8 cellular contexts compared by ENCODE assay signal in the genomic region with DNA sequence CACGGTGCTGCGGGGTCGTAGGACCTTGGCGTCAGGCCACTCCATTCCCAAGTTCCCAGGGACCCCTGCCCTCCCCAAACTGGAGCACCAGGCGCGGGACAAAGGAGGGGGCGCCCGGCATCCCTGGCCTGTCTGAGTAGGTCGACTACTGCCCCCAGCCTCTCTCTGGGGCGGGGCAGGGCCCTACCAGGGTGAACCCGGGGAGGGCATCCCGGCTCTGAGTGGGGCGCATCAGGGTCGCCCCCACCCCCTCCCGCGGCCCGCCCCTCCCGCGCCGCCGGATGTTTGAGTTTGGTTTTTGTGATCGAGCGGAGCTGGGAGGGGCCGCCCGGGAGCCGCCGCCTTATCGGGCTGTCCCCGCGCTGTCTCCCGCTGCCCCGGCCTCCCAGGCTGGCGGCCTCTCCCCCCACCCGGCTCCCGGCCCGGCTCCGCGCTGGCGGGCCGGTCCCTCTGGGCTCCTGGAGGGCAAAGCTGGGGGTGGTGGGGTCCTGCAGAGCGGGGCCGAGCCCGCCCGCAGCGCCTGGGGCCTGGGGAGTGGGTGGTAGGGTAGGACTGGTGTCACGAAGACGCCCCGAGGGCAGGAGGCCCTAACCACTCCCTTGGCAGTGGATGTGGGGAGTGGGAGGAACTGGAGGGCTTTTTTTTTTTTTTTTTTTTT. TPM values are rescaled to one million over a fixed set of nuclear protein-coding genes. Genes with fewer than 3 reads are reported as not detected.
DNase-seq lines count a peak whose midpoint lies in the region; ATAC-seq, FAIRE-seq and TF ChIP-seq lines count a peak whose summit lies in the region.

No MANE protein-coding gene starts in this region.

- H3K36me3 ChIP-seq in GM12878 (ENCODE audit: control insufficient read depth in 2 of 2, insufficient read depth in 2 of 2, low read length in 1 of 2) = no peaks in the 10 kb centered on the region
- H3K36me3 ChIP-seq in left lung = no peaks in the 10 kb centered on the region
- H3K36me3 ChIP-seq in thyroid gland = no peaks in the 10 kb centered on the region

- intact Hi-C loops in GM12878 (cut with micrococcal nuclease; ENCODE audit: unreplicated experiment) = no loop called here
- intact Hi-C loops in left lung (cut with DNase I) = no loop called here
- intact Hi-C loops in thyroid gland (cut with DNase I) = no loop called here

- RAD21 ChIA-PET in GM12878 (lab: Charles Lee; ENCODE audit: unreplicated experiment) = no interaction called here

- TF ChIP-seq CTCF in GM12878 (IDR thresholded peaks at IDR 0.05 in 2 of 3, conservative IDR thresholded peaks at IDR 0.05 in 1 of 3; ENCODE audit: control insufficient read depth in 2 of 3, extremely low read depth in 1 of 3, insufficient read depth in 1 of 3, low read depth in 3 of 3, low read length in 3 of 3) (no peak), left lung (IDR thresholded peaks at IDR 0.05) (no peak), thyroid gland (IDR thresholded peaks at IDR 0.05) (no peak)

- SMC1A ChIA-PET in GM12878 (lab: Charles Lee; ENCODE audit: uncharacterized antibody, unreplicated experiment) = no interaction called here

- WGBS in GM12878 (ENCODE audit: insufficient coverage, insufficient replicate concordance, low lambda C conversion rate, missing lambda C conversion rate) = 16% methylated on average over 33 of the region's 48 CpGs
- WGBS in thyroid gland, 2 donors = 19 to 36% methylated on average over 8 to 23 of the region's 48 CpGs

- no peak for TF ChIP-seq RAD21 in GM12878 (IDR thresholded peaks at IDR 0.05; ENCODE audit: insufficient read depth, low read depth, low read length)

- BruUV-seq in GM12878 (replicated peaks; lab: Mats Ljungman, UMichigan) = no TSS peak

- no peaks in the 10 kb centered on the region for H3K4me1 ChIP-seq in GM12878 (ENCODE audit: control insufficient read depth, insufficient read depth, low read length)
- peaks cover 0 to 45% of the 10 kb centered on the region in 2 donors for H3K4me1 ChIP-seq in left lung
- H3K4me1 ChIP-seq in thyroid gland = peaks cover 0 to 33% of the 10 kb centered on the region in 2 donors

- in situ Hi-C loops in GM12878 (cut with MboI) = no loop called here

- H3K9ac ChIP-seq in GM12878 (ENCODE audit: control insufficient read depth, insufficient read depth, low read length) = no peak overlapping the region

- no peak for FAIRE-seq in GM12878 (lab: Jason Lieb, UNC)

- no peaks in the 10 kb centered on the region; the same call in 1 of the 2 replicates for H4K20me1 ChIP-seq in GM12878 (ENCODE audit: control insufficient read depth, insufficient read depth)

- peaks cover 0 to 3% of the 10 kb centered on the region in 2 experiments; a peak in 3 of 4 replicates for H3K27me3 ChIP-seq in GM12878 (replicated peaks in 1 of 2; ENCODE audit: control insufficient read depth in 2 of 2, insufficient read depth in 2 of 2, low read length in 1 of 2)
- peaks cover 0 to 18% of the 10 kb centered on the region in 2 donors for H3K27me3 ChIP-seq in left lung
- H3K27me3 ChIP-seq in thyroid gland = peaks cover 4% of the 10 kb centered on the region

- H2AFZ ChIP-seq in GM12878 (ENCODE audit: control insufficient read depth, low read depth, low read length) = no peak overlapping the region

- no peak overlapping the region for H3K27ac ChIP-seq in GM12878 (ENCODE audit: control insufficient read depth, insufficient read depth)
- H3K27ac ChIP-seq in left lung = peak overlapping the region; percentile 26 to 65
- H3K27ac ChIP-seq in thyroid gland = peak overlapping the region; percentile 46 to 75 (median 48)

- ATAC-seq in GM12878 = peak; percentile 56
- peak; percentile 14 for ATAC-seq in left lung
- no peak for ATAC-seq in HG02852 (IDR thresholded peaks at IDR 0.05; ENCODE audit: unreplicated experiment)

- POLR2A ChIA-PET in GM12878 (lab: Charles Lee) = interaction anchor here (0.7 kb wide), 1 partner anchor 345 kb away, joined by 5 read pairs; no protein-coding TSS in a partner anchor

- DNase-seq in activated T-cell treated with anti-CD3 and anti-CD28 coated beads for 4 hours = peak; percentile 4
- DNase-seq in activated T-cell treated with anti-CD3 and anti-CD28 coated beads, Interleukin-2, amount 50 U/mL, for 1 hour = no peak
- no peak for DNase-seq in GM12878 (ENCODE audit: low read depth, low spot score)
- DNase-seq in left lung = peak in 1 of 2 donors; percentile 85
- no peak for DNase-seq in thyroid gland
- no peak for DNase-seq in SKM-1 treated with dmso at 0.1 percent for 144 hours (lab: John Stamatoyannopoulos, UW; ENCODE audit: unreplicated experiment)
- no peak for DNase-seq in GF-D8 (lab: John Stamatoyannopoulos, UW)

- H3K79me2 ChIP-seq in GM12878 (ENCODE audit: control insufficient read depth, insufficient read depth, low read length) = no peaks in the 10 kb centered on the region

- CTCF ChIA-PET in GM12878 (lab: Yijun Ruan, JAX) = interaction anchor here (1.2 kb wide), 1 partner anchor 12 kb away, joined by 4 read pairs; no protein-coding TSS in a partner anchor

- no peak overlapping the region for H3K4me2 ChIP-seq in GM12878 (ENCODE audit: control insufficient read depth, insufficient read depth)

- H3K4me3 ChIP-seq in GM12878 = no peak overlapping the region
- H3K4me3 ChIP-seq in left lung = peak overlapping the region; percentile 2 to 19
- no peak overlapping the region for H3K4me3 ChIP-seq in thyroid gland (replicated peaks in 1 of 3)

- TF ChIP-seq EP300 in GM12878 (IDR thresholded peaks at IDR 0.05; ENCODE audit: borderline replicate concordance in 1 of 2, control insufficient read depth in 1 of 2, low read depth in 2 of 2, low read length in 2 of 2) = no peak

- H3K9me3 ChIP-seq in GM12878 (replicated peaks; ENCODE audit: control insufficient read depth, insufficient read depth, low read length) (no peaks in the 10 kb centered on the region), left lung (no peaks in the 10 kb centered on the region), thyroid gland (no peaks in the 10 kb centered on the region)

- TF ChIP-seq POLR2A in GM12878 (IDR thresholded peaks at IDR 0.05; ENCODE audit: low read depth, low read length) = no peak
- TF ChIP-seq POLR2A in thyroid gland (IDR thresholded peaks at IDR 0.05) = no peak

TF ChIP-seq in GM12878, 131 proteins besides CTCF, POLR2A, EP300 and RAD21 (continues in another document):
- TF ChIP-seq ESRRA (IDR thresholded peaks at IDR 0.05; ENCODE audit: low read length) (no peak), NFIC (IDR thresholded peaks at IDR 0.05; ENCODE audit: low read depth, low read length) (no peak), ZNF274 (IDR thresholded peaks at IDR 0.05; ENCODE audit: insufficient read depth, insufficient read length) (no peak), SRF (IDR thresholded peaks at IDR 0.05; ENCODE audit: low read depth in 2 of 2, low read length in 2 of 2) (no peak), PML (IDR thresholded peaks at IDR 0.05; ENCODE audit: low read length) (no peak), E2F4 (IDR thresholded peaks at IDR 0.05; ENCODE audit: low read depth, low read length) (no peak), SPI1 (IDR thresholded peaks at IDR 0.05; ENCODE audit: borderline replicate concordance, insufficient read depth, low read depth, low read length) (no peak), IKZF1 (conservative IDR thresholded peaks at IDR 0.05) (no peak), KAT2A (conservative IDR thresholded peaks at IDR 0.05; ENCODE audit: control insufficient read depth, low read depth, low read length) (no peak), HCFC1 (IDR thresholded peaks at IDR 0.05; ENCODE audit: low read length) (no peak)

RNA-seq across cellular contexts. Expression of gene SMAD6, which starts 47.2 kb away (rescaled TPM):
- total RNA-seq in GM12878 (2013; cell fraction: nucleolus; rRNA removed) = 0.20 and 0.46 TPM in 2 replicates
- under 0.01 TPM in 2 replicates for total RNA-seq in GM12878 (2014; rRNA removed)
- total RNA-seq in GM12878 (2014; rRNA removed; fragmentation: Illumina TruSeq; extraction: Trizol) = not detected in 2 replicates
- 0.10 and 0.16 TPM in 2 replicates for total RNA-seq in GM12878 (2021)
- polyA plus RNA-seq in GM12878 (2011; ENCODE audit: low read depth) = not detected
- polyA plus RNA-seq in GM12878 (2011; rRNA removed) = 0.03 and 0.06 TPM in 2 replicates
- polyA plus RNA-seq in GM12878 (2011; cell fraction: cytosol; rRNA removed) = 0.01 and 0.02 TPM in 2 replicates
- polyA plus RNA-seq in GM12878 (2011; cell fraction: nucleus; rRNA removed) = 0.28 and 0.32 TPM in 2 replicates
- not detected in 2 replicates for polyA plus RNA-seq in GM12878 (2012)
- not detected in 2 replicates for polyA plus RNA-seq in GM12878 (2014; fragmentation: Illumina TruSeq; extraction: Trizol)
- polyA plus RNA-seq in GM12878 (2014; fragmentation: Nextera tagmentation; extraction: Ambion mirVana) = not detected
- not detected in 2 replicates for polyA plus RNA-seq in GM12878 (2014; rRNA removed)
- not detected for polyA plus RNA-seq in GM12878 (2016; fragmentation: Nextera tagmentation; extraction: Ambion mirVana)
- 0.05 TPM in 1 of 2 replicates, not detected in the other for polyA minus RNA-seq in GM12878 (2011; rRNA and poly(A)+ RNA removed)
- 2.4 and 5.1 TPM in 2 replicates for polyA minus RNA-seq in GM12878 (2011; cell fraction: cytosol; rRNA and poly(A)+ RNA removed)
- 0.12 and 0.67 TPM in 2 replicates for polyA minus RNA-seq in GM12878 (2011; cell fraction: nucleus; rRNA and poly(A)+ RNA removed)
- total RNA-seq in left lung = 100 to 1,000 TPM in 1 of 2 donors, 10 to 100 TPM in 1; 84.9 to 110 TPM
- total RNA-seq in thyroid gland = 100 to 1,000 TPM in 1 of 4 donors, 10 to 100 TPM in 3; 59.3 to 118 (median 62.3) TPM

Comparison
In these comparisons a context has a peak if more than half of its experiments do, and no peak if none do; other contexts are left out.
1. H3K4me3 ChIP-seq: peak in left lung (2 of 2); none in GM12878 (single experiment) and thyroid gland (0 of 3).
2. RNA of gene SMAD6, which starts 47.2 kb away (total RNA-seq): 84.9 to 110 TPM in left lung and 59.3 to 118 TPM in thyroid gland; under 0.01 to 0.46 TPM in GM12878; every median in the first group is over 10 times any median in the second.